Comparison of ENCODE assay signal across 11 cellular contexts in the genomic region with DNA sequence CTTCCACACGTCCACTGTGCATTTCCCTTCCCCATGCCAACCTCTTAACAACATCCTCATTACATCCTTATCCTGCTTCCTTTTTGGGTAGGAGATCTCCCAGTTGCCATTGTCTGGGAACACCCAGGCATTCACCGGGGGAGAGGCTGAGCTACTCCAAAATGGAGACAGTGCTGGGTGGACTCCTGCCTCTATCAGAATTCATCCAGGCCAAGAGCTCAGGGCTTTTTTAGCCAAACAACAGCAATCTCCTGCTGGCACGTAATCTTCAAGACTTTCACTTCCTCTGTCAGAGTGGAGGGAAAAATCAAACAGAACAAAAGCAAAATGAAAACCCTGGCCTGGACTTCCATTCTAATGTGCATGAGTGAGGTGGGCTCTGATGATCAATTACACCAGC.
DNase-seq lines count a peak whose midpoint lies in the region; ATAC-seq lines count a peak whose summit lies in the region.
"Had no signal": no experiment of that assay in that cellular context is flagged by ENCODE, and none has a peak within 500 bp of the region (broad histone marks: within the 10 kb centered on the region; RNA-seq: fewer than 3 reads in every experiment).

No MANE protein-coding gene starts in this region.

- H3K27me3 Mint-ChIP-seq in CD4-positive, CD25-positive, alpha-beta regulatory T cell = peaks cover 6% of the 10 kb centered on the region

- H3K36me3 Mint-ChIP-seq in CD4-positive, CD25-positive, alpha-beta regulatory T cell = no peaks in the 10 kb centered on the region

- H3K4me1 ChIP-seq in CD4-positive, CD25-positive, alpha-beta regulatory T cell (ENCODE audit: control insufficient read depth, insufficient read depth, low read length, poor library complexity, severe bottlenecking) = no peaks in the 10 kb centered on the region
- peaks cover 32% of the 10 kb centered on the region for H3K4me1 ChIP-seq in right cardiac atrium (ENCODE audit: control insufficient read depth, insufficient read depth, low read length)

- no peak for DNase-seq in CD4-positive, CD25-positive, alpha-beta regulatory T cell
- DNase-seq in NOMO-1 (lab: John Stamatoyannopoulos, UW; ENCODE audit: unreplicated experiment in 2 of 2) (peak; percentile 72 to 82), right cardiac atrium (peak in 1 of 3 donors; percentile 53), NCI-H345 treated with DMSO at 0.1 percent for 48 hours (lab: John Stamatoyannopoulos, UW; ENCODE audit: unreplicated experiment) (no peak), SK-N-DZ (ENCODE audit: low spot score) (no peak), NCI-H2081 (lab: John Stamatoyannopoulos, UW) (no peak), RKO (ENCODE audit: low spot score) (no peak)

- no peaks in the 10 kb centered on the region for H3K36me3 ChIP-seq in CD4-positive, CD25-positive, alpha-beta regulatory T cell (ENCODE audit: control insufficient read depth, insufficient read depth, low read length)
- H3K36me3 ChIP-seq: cardiac muscle cell had no signal

- no peaks in the 10 kb centered on the region for H3K27me3 ChIP-seq in CD4-positive, CD25-positive, alpha-beta regulatory T cell (ENCODE audit: control insufficient read depth, insufficient read depth, low read length)
- no peaks in the 10 kb centered on the region for H3K27me3 ChIP-seq in right cardiac atrium (ENCODE audit: control insufficient read depth, insufficient read depth)
- H3K27me3 ChIP-seq: cardiac muscle cell had no signal

- H3K9me3 ChIP-seq in CD4-positive, CD25-positive, alpha-beta regulatory T cell (ENCODE audit: control insufficient read depth in 2 of 2, low read length in 2 of 2) = no peaks in the 10 kb centered on the region
- no peaks in the 10 kb centered on the region for H3K9me3 ChIP-seq in right cardiac atrium (ENCODE audit: control insufficient read depth, low read length)
- H3K9me3 ChIP-seq: mucosa of descending colon had no signal

- H3K9me3 Mint-ChIP-seq in CD4-positive, CD25-positive, alpha-beta regulatory T cell = peaks cover 0 to 3% (median 0%) of the 10 kb centered on the region in 7 donors
- H3K9me3 Mint-ChIP-seq: T-helper 1 cell treated with Interleukin-12 subunit alpha and Interleukin-12 subunit beta and Interleukin-4 antibody, amounts not matched to agents 30 μg/mL and 1 μg/mL, for 36 hours had no signal

- 6% methylated on average over 3 of the region's 3 CpGs for WGBS in right cardiac atrium

- H3K27ac ChIP-seq in CD4-positive, CD25-positive, alpha-beta regulatory T cell (ENCODE audit: insufficient read depth, low read length, poor library complexity, severe bottlenecking) = no peak overlapping the region
- H3K27ac ChIP-seq in right cardiac atrium (ENCODE audit: low read length) = peak overlapping the region; percentile 54
- H3K27ac ChIP-seq: cardiac muscle cell had no signal

- intact Hi-C loops in right cardiac atrium (cut with DNase I) = no loop called here

- ATAC-seq in CD4-positive, CD25-positive, alpha-beta regulatory T cell (ENCODE audit: low read depth in 2 of 2) = no peak
- ATAC-seq in GM21526 (IDR thresholded peaks at IDR 0.05; ENCODE audit: low FRiP score, unreplicated experiment) (peak; percentile 67), right cardiac atrium (peak; percentile 49 to 74)
- ATAC-seq: mucosa of descending colon had no signal

- H3K4me3 Mint-ChIP-seq in CD4-positive, CD25-positive, alpha-beta regulatory T cell = no peak overlapping the region
- H3K4me3 Mint-ChIP-seq: T-helper 1 cell treated with Interleukin-12 subunit alpha and Interleukin-12 subunit beta and Interleukin-4 antibody, amounts not matched to agents 30 μg/mL and 1 μg/mL, for 36 hours had no signal

- no peak overlapping the region for H3K4me3 ChIP-seq in CD4-positive, CD25-positive, alpha-beta regulatory T cell (ENCODE audit: low read depth, low read length)
- no peak overlapping the region for H3K4me3 ChIP-seq in right cardiac atrium (ENCODE audit: low read length)
- H3K4me3 ChIP-seq: cardiac muscle cell, mucosa of descending colon had no signal

- peak overlapping the region in 2 of 3 donors; percentile 3 to 42 for H3K27ac Mint-ChIP-seq in CD4-positive, CD25-positive, alpha-beta regulatory T cell
- H3K27ac Mint-ChIP-seq: T-helper 1 cell treated with Interleukin-12 subunit alpha and Interleukin-12 subunit beta and Interleukin-4 antibody, amounts not matched to agents 30 μg/mL and 1 μg/mL, for 36 hours had no signal

- H3K4me1 Mint-ChIP-seq in CD4-positive, CD25-positive, alpha-beta regulatory T cell = peaks cover 0 to 9% (median 5%) of the 10 kb centered on the region in 4 donors

Comparison
In these comparisons a context has a peak if more than half of its experiments do, and no peak if none do; other contexts are left out.
1. ATAC-seq: peak in GM21526 (single experiment) and right cardiac atrium (2 of 2); none in CD4-positive, CD25-positive, alpha-beta regulatory T cell (0 of 2).
2. DNase-seq: peak in NOMO-1 (2 of 2); none in CD4-positive, CD25-positive, alpha-beta regulatory T cell (0 of 3), NCI-H345 treated with DMSO at 0.1 percent for 48 hours (single experiment), SK-N-DZ (single experiment), NCI-H2081 (0 of 2) and RKO (single experiment).